Comparison of ENCODE assay signal across 9 cellular contexts in the genomic region with DNA sequence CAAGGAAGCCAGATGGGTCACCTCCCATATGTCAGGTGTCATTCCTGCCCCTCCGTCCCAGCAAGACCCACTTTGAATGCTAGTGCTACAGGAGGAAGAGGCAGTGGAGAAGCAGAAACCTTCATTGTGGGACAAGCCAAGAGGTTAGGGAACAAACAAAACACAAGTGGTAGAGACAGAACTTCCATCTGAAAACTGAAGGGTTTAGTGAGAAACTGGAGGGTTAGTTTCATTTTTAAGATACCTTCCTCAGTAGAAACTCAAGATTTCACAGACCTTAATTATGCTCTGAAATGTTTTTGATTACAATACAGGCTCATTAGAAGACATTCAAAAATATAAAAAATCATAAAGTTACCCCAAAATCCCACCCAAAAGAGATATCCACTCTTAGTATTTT. TPM values are rescaled to one million over a fixed set of nuclear protein-coding genes. Genes with fewer than 3 reads are reported as not detected.
DNase-seq lines count a peak whose midpoint lies in the region; ATAC-seq, FAIRE-seq and TF ChIP-seq lines count a peak whose summit lies in the region.
"Had no signal": no experiment of that assay in that cellular context is flagged by ENCODE, and none has a peak within 500 bp of the region (broad histone marks: within the 10 kb centered on the region; RNA-seq: fewer than 3 reads in every experiment).

No MANE protein-coding gene starts in this region.

- peaks cover 0 to 16% of the 10 kb centered on the region in 2 donors for H3K36me3 Mint-ChIP-seq in naive B cell

- ATAC-seq in K562 (no peak; the same call in 2 of the 3 replicates), naive B cell (ENCODE audit: low read depth in 2 of 2) (peak in 1 of 2 donors; percentile 23), HG02970 (IDR thresholded peaks at IDR 0.05; ENCODE audit: low FRiP score, unreplicated experiment) (no peak)

- H3K79me2 ChIP-seq in K562 (ENCODE audit: control insufficient read depth, insufficient read depth, low read length) = no peaks in the 10 kb centered on the region

- H3K27me3 Mint-ChIP-seq in naive B cell = no peaks in the 10 kb centered on the region

- H3K4me2 ChIP-seq in K562 (ENCODE audit: insufficient read depth, low read length) = 0 out of 2 replicates have a peak overlapping the region, but pooled peaks have one; percentile 14

- peaks cover 0 to 26% of the 10 kb centered on the region in 2 donors for H3K4me1 ChIP-seq in right atrium auricular region
- H3K4me1 ChIP-seq in K562 (replicated peaks in 1 of 2; ENCODE audit: control insufficient read depth in 2 of 2, insufficient read depth in 2 of 2, low read length in 2 of 2) = peaks cover 0 to 5% of the 10 kb centered on the region in 2 experiments; a peak in 2 of 5 replicates
- H3K4me1 ChIP-seq in uterus = peaks cover 3 to 15% of the 10 kb centered on the region in 2 donors

- no peak overlapping the region; a peak in 1 of 4 replicates for H3K9ac ChIP-seq in K562 (ENCODE audit: insufficient read depth in 1 of 2, low read depth in 2 of 2, low read length in 2 of 2)

- FAIRE-seq in K562 (lab: Jason Lieb, UNC) = no peak

- H3K27ac ChIP-seq in right atrium auricular region (peak overlapping the region; percentile 70 to 77), K562 (ENCODE audit: extremely low read depth, low read depth, low read length) (0 out of 3 replicates have a peak overlapping the region, but pooled peaks have one; percentile 13), uterus (peak overlapping the region; percentile 76 to 96)

- in situ Hi-C loops in K562 (cut with MboI) = loop anchor here (25.0 kb wide), 1 partner anchor 451 kb away; no protein-coding TSS in a partner anchor

- H4K20me1 ChIP-seq in K562 (replicated peaks; ENCODE audit: control insufficient read depth, insufficient read depth, low read length) = no peaks in the 10 kb centered on the region

- intact Hi-C loops in cardiac septum (cut with DNase I) (no loop called here), K562 (cut with micrococcal nuclease) (no loop called here), uterus (cut with DNase I; ENCODE audit: low total_unique reads) (no loop called here)

- no TSS peak for BruUV-seq in K562 (replicated peaks; lab: Mats Ljungman, UMichigan)

- peaks cover 13 to 15% (median 13%) of the 10 kb centered on the region in 3 donors for H3K4me1 Mint-ChIP-seq in naive B cell

- TF ChIP-seq POLR2A in K562 (conservative IDR thresholded peaks at IDR 0.05) (no peak), uterus (IDR thresholded peaks at IDR 0.05) (no peak)

- no peaks in the 10 kb centered on the region for H3K9me3 ChIP-seq in right atrium auricular region
- H3K9me3 ChIP-seq in K562 (replicated peaks; ENCODE audit: control insufficient read depth, insufficient read depth, low read depth, low read length) = no peaks in the 10 kb centered on the region
- no peaks in the 10 kb centered on the region for H3K9me3 ChIP-seq in uterus

- 71% methylated on average over 1 of the region's 1 CpG for WGBS in K562 (ENCODE audit: insufficient coverage, low coverage, missing lambda C conversion rate)

- H3K36me3 ChIP-seq in right atrium auricular region = no peaks in the 10 kb centered on the region
- H3K36me3 ChIP-seq in K562 (ENCODE audit: control insufficient read depth, insufficient read depth, low read length) = peaks cover 12% of the 10 kb centered on the region; the same call in 1 of the 3 replicates
- H3K36me3 ChIP-seq in uterus = no peaks in the 10 kb centered on the region

- H3K9me1 ChIP-seq in K562 (ENCODE audit: control insufficient read depth, insufficient read depth, low read length) = no peaks in the 10 kb centered on the region

- H3K4me3 Mint-ChIP-seq in naive B cell = peak overlapping the region in 7 of 8 donors; percentile 20 to 88 (median 56)

- POLR2A ChIA-PET in K562 (lab: Yijun Ruan, JAX) = interaction anchor here (1.1 kb wide), 2 partner anchors 11 to 16 kb away, joined by 5 to 7 read pairs; no protein-coding TSS in a partner anchor

- CTCF ChIA-PET in K562 (lab: Yijun Ruan, JAX; ENCODE audit: low intra/inter-chr PET ratio) = no interaction called here

- TF ChIP-seq EP300 in K562 (IDR thresholded peaks at IDR 0.05; ENCODE audit: low read length) = no peak

- no peak for TF ChIP-seq RAD21 in K562 (CRISPR knock-in tag; conservative IDR thresholded peaks at IDR 0.05 in 1 of 2, IDR thresholded peaks at IDR 0.05 in 1 of 2)

- no peaks in the 10 kb centered on the region for H3K9me3 Mint-ChIP-seq in naive B cell

- H3K4me3 ChIP-seq in right atrium auricular region (no peak overlapping the region), K562 (no peak overlapping the region), uterus (no peak overlapping the region)

- TF ChIP-seq CTCF in right atrium auricular region (IDR thresholded peaks at IDR 0.05) = no peak
- TF ChIP-seq CTCF in K562 (IDR thresholded peaks at IDR 0.05 in 2 of 3, conservative IDR thresholded peaks at IDR 0.05 in 1 of 3; ENCODE audit: insufficient read depth in 2 of 3, low read depth in 1 of 3, low read length in 3 of 3) = no peak
- TF ChIP-seq CTCF in uterus (IDR thresholded peaks at IDR 0.05) = no peak

- peak overlapping the region; percentile 44; the same call in 1 of the 2 replicates for H2AFZ ChIP-seq in K562 (ENCODE audit: low read depth, low read length)

- peak overlapping the region in 5 of 6 donors; percentile 51 to 92 (median 80) for H3K27ac Mint-ChIP-seq in naive B cell

- DNase-seq in right atrium auricular region (ENCODE audit: low spot score) (no peak), cardiac septum (ENCODE audit: low spot score) (no peak), K562 (ENCODE audit: extremely low read depth in 1 of 4, low spot score in 3 of 4) (no peak), naive B cell (no peak), uterus (no peak), SK-N-DZ (ENCODE audit: low spot score) (no peak), amygdala (lab: John Stamatoyannopoulos, UW) (no peak)
- DNase-seq: foreskin melanocyte had no signal

- H3K27me3 ChIP-seq in right atrium auricular region = no peaks in the 10 kb centered on the region
- H3K27me3 ChIP-seq in K562 (ENCODE audit: control insufficient read depth in 2 of 2, insufficient read depth in 2 of 2, low read length in 2 of 2) = no peaks in the 10 kb centered on the region
- H3K27me3 ChIP-seq in uterus = no peaks in the 10 kb centered on the region

TF ChIP-seq in K562, 482 proteins besides CTCF, POLR2A, EP300 and RAD21 (continues in another document):
- TF ChIP-seq GABPB2 (CRISPR knock-in tag; conservative IDR thresholded peaks at IDR 0.05) (no peak), MED1 (CRISPR knock-in tag; IDR thresholded peaks at IDR 0.05; ENCODE audit: borderline replicate concordance) (no peak)

RNA-seq across cellular contexts. Expression of a gene that starts 24.3 kb away (rescaled TPM):
- 10 to 100 TPM; 10.1 to 22.8 TPM for total RNA-seq in right atrium auricular region
- total RNA-seq in cardiac septum = 29.3 TPM
- 14.3 and 15.6 TPM in 2 replicates for total RNA-seq in K562 (2011; cell fraction: chromatin; rRNA removed; ENCODE audit: low replicate concordance)
- total RNA-seq in K562 (2011; cell fraction: nucleolus; rRNA removed) = 9.2 and 9.3 TPM in 2 replicates
- 10.2 and 21.3 TPM in 2 replicates for total RNA-seq in K562 (2011; cell fraction: nucleoplasm; rRNA removed)
- total RNA-seq in K562 (2014; rRNA removed) = 3.2 and 4.0 TPM in 2 replicates
- 9.3 and 10.4 TPM in 2 replicates for total RNA-seq in K562 (2014; rRNA removed; fragmentation: Illumina TruSeq; extraction: Trizol)
- 5.4 and 6.1 TPM in 2 replicates for total RNA-seq in K562 (2015; rRNA removed; fragmentation: Illumina TruSeq; extraction: Trizol)
- total RNA-seq in K562 (2021) = 9.2 and 9.9 TPM in 2 replicates
- polyA plus RNA-seq in K562 (2011; rRNA removed) = 14.6 and 15.4 TPM in 2 replicates
- 13.6 and 14.3 TPM in 2 replicates for polyA plus RNA-seq in K562 (2011; cell fraction: cytosol; rRNA removed)
- polyA plus RNA-seq in K562 (2011; cell fraction: nucleus; rRNA removed) = 10.4 and 11.8 TPM in 2 replicates
- 9.3 and 11.3 TPM in 2 replicates for polyA plus RNA-seq in K562 (2012)
- 6.7 and 6.9 TPM in 2 replicates for polyA plus RNA-seq in K562 (2014; fragmentation: Illumina TruSeq; extraction: Trizol)
- 10 to 100 TPM; 37.1 to 37.2 TPM for polyA plus RNA-seq in K562 (2014; fragmentation: Nextera tagmentation; extraction: Ambion mirVana)
- 12.5 and 12.6 TPM in 2 replicates for polyA plus RNA-seq in K562 (2014; rRNA removed)
- 9.8 and 13.3 TPM in 2 replicates for polyA minus RNA-seq in K562 (2011; rRNA and poly(A)+ RNA removed)
- polyA minus RNA-seq in K562 (2011; cell fraction: cytosol; rRNA and poly(A)+ RNA removed) = 3.3 and 7.7 TPM in 2 replicates
- 7.3 and 8.2 TPM in 2 replicates for polyA minus RNA-seq in K562 (2011; cell fraction: nucleus; rRNA and poly(A)+ RNA removed)
- polyA plus RNA-seq in naive B cell (ENCODE audit: low read depth in 6 of 6) = 10 to 100 TPM; 19.4 to 32.4 (median 28.3) TPM
- total RNA-seq in uterus = 10 to 100 TPM; 13.1 to 48.4 (median 20.4) TPM
- polyA plus RNA-seq in SK-N-DZ (2014; cell fraction: cytosol; rRNA removed) = 23.9 and 40.1 TPM in 2 replicates
- 8.9 and 20.6 TPM in 2 replicates for polyA plus RNA-seq in SK-N-DZ (2014; cell fraction: nucleus; rRNA removed)

RNA-seq across cellular contexts. Expression of a gene that starts 24.4 kb away (rescaled TPM):
- total RNA-seq in right atrium auricular region = 1 to 10 TPM; 4.0 to 8.3 TPM
- total RNA-seq in cardiac septum = 8.2 TPM
- 11.9 and 17.6 TPM in 2 replicates for total RNA-seq in K562 (2011; cell fraction: chromatin; rRNA removed; ENCODE audit: low replicate concordance)
- total RNA-seq in K562 (2011; cell fraction: nucleolus; rRNA removed) = 9.2 and 10.3 TPM in 2 replicates
- total RNA-seq in K562 (2011; cell fraction: nucleoplasm; rRNA removed) = 9.9 and 15.2 TPM in 2 replicates
- total RNA-seq in K562 (2014; rRNA removed) = 14.4 and 16.1 TPM in 2 replicates
- 10.5 TPM in 2 replicates for total RNA-seq in K562 (2014; rRNA removed; fragmentation: Illumina TruSeq; extraction: Trizol)
- total RNA-seq in K562 (2015; rRNA removed; fragmentation: Illumina TruSeq; extraction: Trizol) = 8.8 and 9.3 TPM in 2 replicates
- total RNA-seq in K562 (2021) = 10.3 and 12.7 TPM in 2 replicates
- polyA plus RNA-seq in K562 (2011; rRNA removed) = 9.4 and 11.1 TPM in 2 replicates
- polyA plus RNA-seq in K562 (2011; cell fraction: cytosol; rRNA removed) = 6.2 and 9.2 TPM in 2 replicates
- 5.5 and 7.9 TPM in 2 replicates for polyA plus RNA-seq in K562 (2011; cell fraction: nucleus; rRNA removed)
- 6.1 and 10.2 TPM in 2 replicates for polyA plus RNA-seq in K562 (2012)
- polyA plus RNA-seq in K562 (2014; fragmentation: Illumina TruSeq; extraction: Trizol) = 10.1 TPM in 2 replicates
- 1 to 10 TPM; 1.7 to 2.1 TPM for polyA plus RNA-seq in K562 (2014; fragmentation: Nextera tagmentation; extraction: Ambion mirVana)
- polyA plus RNA-seq in K562 (2014; rRNA removed) = 11.8 and 12.0 TPM in 2 replicates
- polyA minus RNA-seq in K562 (2011; rRNA and poly(A)+ RNA removed) = 10.3 and 12.6 TPM in 2 replicates
- 7.9 and 11.0 TPM in 2 replicates for polyA minus RNA-seq in K562 (2011; cell fraction: cytosol; rRNA and poly(A)+ RNA removed)
- 5.4 and 13.8 TPM in 2 replicates for polyA minus RNA-seq in K562 (2011; cell fraction: nucleus; rRNA and poly(A)+ RNA removed)
- polyA plus RNA-seq in naive B cell (ENCODE audit: low read depth in 6 of 6) = 1 to 10 TPM in 5 of 6 donors, not detected in 1; 1.5 to 3.6 (median 2.2) TPM
- total RNA-seq in uterus = 1 to 10 TPM in 3 of 4 donors, under 1 TPM in 1; 0.29 to 7.9 (median 2.5) TPM
- 9.3 and 12.1 TPM in 2 replicates for polyA plus RNA-seq in SK-N-DZ (2014; cell fraction: cytosol; rRNA removed)
- polyA plus RNA-seq in SK-N-DZ (2014; cell fraction: nucleus; rRNA removed) = 2.1 and 8.3 TPM in 2 replicates

Comparison
In these comparisons a context has a peak if more than half of its experiments do, and no peak if none do; other contexts are left out.
1. H3K27ac ChIP-seq: peak in every context shown above with its lines; median percentile 86 in uterus; 74 in right atrium auricular region; 13 in K562.